In genomic region chr4:40627540-40627939, GRCh38 we compare ENCODE assay signal across 14 cellular contexts. TPM values are rescaled to one million over a fixed set of nuclear protein-coding genes. Genes with fewer than 3 reads are reported as not detected.
DNase-seq lines count a peak whose midpoint lies in the region; FAIRE-seq and TF ChIP-seq lines count a peak whose summit lies in the region.
"Had no signal": no experiment of that assay in that cellular context is flagged by ENCODE, and none has a peak within 500 bp of the region (broad histone marks: within the 10 kb centered on the region; RNA-seq: fewer than 3 reads in every experiment).

No MANE protein-coding gene starts in this region.

- H3K27me3 Mint-ChIP-seq in activated CD4-positive, alpha-beta T cell treated with anti-CD3 and anti-CD28 coated beads, Interleukin-2, amount 10 ng/mL, durations not matched to agents 24 days and 14 days: peaks cover 20% of the 10 kb centered on the region
- peaks cover 2% of the 10 kb centered on the region for H3K27me3 Mint-ChIP-seq in activated T-helper 1 cell treated with anti-CD3 and anti-CD28 coated beads, Interleukin-12 subunit alpha, Interleukin-12 subunit beta, Interleukin-2, Interleukin-4 antibody, amounts not matched to agents 30 ng/mL and 10 ng/mL and 1 ng/mL, durations not matched to agents 14 hours and 24 hours and 36 hours (ENCODE audit: insufficient read depth)

- TF ChIP-seq CTCF in kidney (IDR thresholded peaks at IDR 0.05; ENCODE audit: borderline replicate concordance, extremely low read depth, insufficient read depth) (no peak), thyroid gland (IDR thresholded peaks at IDR 0.05) (no peak), vagina (IDR thresholded peaks at IDR 0.05) (no peak), testis (IDR thresholded peaks at IDR 0.05) (no peak)

- peaks cover 7% of the 10 kb centered on the region for H3K36me3 Mint-ChIP-seq in activated CD4-positive, alpha-beta T cell treated with anti-CD3 and anti-CD28 coated beads, Interleukin-2, amount 10 ng/mL, durations not matched to agents 24 days and 14 days (ENCODE audit: low read depth)
- H3K36me3 Mint-ChIP-seq in activated T-helper 1 cell treated with anti-CD3 and anti-CD28 coated beads, Interleukin-12 subunit alpha, Interleukin-12 subunit beta, Interleukin-2, Interleukin-4 antibody, amounts not matched to agents 30 ng/mL and 10 ng/mL and 1 ng/mL, durations not matched to agents 14 hours and 24 hours and 36 hours (ENCODE audit: low read depth): peaks cover 9% of the 10 kb centered on the region

- H3K4me3 Mint-ChIP-seq in activated CD4-positive, alpha-beta T cell treated with anti-CD3 and anti-CD28 coated beads, Interleukin-2, amount 10 ng/mL, durations not matched to agents 24 days and 14 days: peak overlapping the region; percentile 71
- peak overlapping the region; percentile 74 for H3K4me3 Mint-ChIP-seq in activated T-helper 1 cell treated with anti-CD3 and anti-CD28 coated beads, Interleukin-12 subunit alpha, Interleukin-12 subunit beta, Interleukin-2, Interleukin-4 antibody, amounts not matched to agents 30 ng/mL and 10 ng/mL and 1 ng/mL, durations not matched to agents 14 hours and 24 hours and 36 hours

- DNase-seq in activated CD4-positive, alpha-beta T cell treated with anti-CD3 and anti-CD28 coated beads, Interleukin-2, amount 10 ng/mL, durations not matched to agents 24 days and 14 days: no peak
- DNase-seq in activated CD4-positive, alpha-beta T cell treated with anti-CD3 and anti-CD28 coated beads for 1 hour: no peak
- DNase-seq in activated T-helper 1 cell treated with anti-CD3 and anti-CD28 coated beads, Interleukin-12 subunit alpha, Interleukin-12 subunit beta, Interleukin-2, Interleukin-4 antibody, amounts not matched to agents 30 ng/mL and 10 ng/mL and 1 ng/mL, durations not matched to agents 14 hours and 24 hours and 36 hours (ENCODE audit: low spot score): no peak
- no peak for DNase-seq in kidney
- no peak for DNase-seq in thyroid gland
- DNase-seq in stimulated activated CD4-positive, alpha-beta T cell treated with anti-CD3 and anti-CD28 coated beads, Interleukin-2, amount 100 ng/mL, for 24 hours: no peak
- DNase-seq in vagina (ENCODE audit: extremely low spot score in 2 of 2): no peak
- DNase-seq in testis: no peak
- DNase-seq: activated CD8-positive, alpha-beta memory T cell treated with anti-CD3 and anti-CD28 coated beads, Interleukin-2, amount 50 U/mL, for 4 hours; erythroblast; left ventricle myocardium superior; MG63; WERI-Rb-1 had no signal

- H3K4me1 ChIP-seq in kidney (ENCODE audit: control insufficient read depth in 1 of 2, insufficient read depth in 1 of 2, low read depth in 1 of 2, low read length in 2 of 2) (peaks cover 4 to 18% of the 10 kb centered on the region in 2 donors), thyroid gland (peaks cover 20 to 27% of the 10 kb centered on the region in 2 donors), vagina (peaks cover 4% of the 10 kb centered on the region), testis (peaks cover 11% of the 10 kb centered on the region)

- peak overlapping the region in 1 of 2 donors; percentile 84 for H3K9ac ChIP-seq in kidney (ENCODE audit: low read length in 2 of 2)

- no peak for FAIRE-seq in kidney (lab: Jason Lieb, UNC)

- 33 to 41% methylated on average over 1 of the region's 1 CpG for WGBS in thyroid gland, 2 donors
- 66 to 77% methylated on average over 1 of the region's 1 CpG for WGBS in testis, 2 donors

- H3K4me3 ChIP-seq in kidney (ENCODE audit: low read length in 2 of 2) (peak overlapping the region; percentile 69 to 84), thyroid gland (replicated peaks in 1 of 3) (peak overlapping the region; percentile 21 to 83 (median 63)), vagina (peak overlapping the region in 1 of 2 donors; percentile 62), testis (peak overlapping the region in 1 of 2 donors; percentile 76)
- H3K4me3 ChIP-seq: MG63 had no signal

- no peaks in the 10 kb centered on the region for H3K36me3 ChIP-seq in kidney (ENCODE audit: control insufficient read depth in 1 of 2, insufficient read depth in 2 of 2, low read length in 2 of 2)
- no peaks in the 10 kb centered on the region for H3K36me3 ChIP-seq in thyroid gland
- H3K36me3 ChIP-seq in vagina: no peaks in the 10 kb centered on the region
- H3K36me3 ChIP-seq in testis (ENCODE audit: low read depth, missing control alignments): no peaks in the 10 kb centered on the region
- H3K36me3 ChIP-seq: MG63, WERI-Rb-1 had no signal

- H3K9me3 ChIP-seq in kidney (ENCODE audit: control insufficient read depth in 1 of 2, low read length in 2 of 2): no peaks in the 10 kb centered on the region
- no peaks in the 10 kb centered on the region for H3K9me3 ChIP-seq in thyroid gland
- H3K9me3 ChIP-seq in vagina: no peaks in the 10 kb centered on the region
- no peaks in the 10 kb centered on the region for H3K9me3 ChIP-seq in testis
- H3K9me3 ChIP-seq: MG63 had no signal

- H3K27ac Mint-ChIP-seq in activated CD4-positive, alpha-beta T cell treated with anti-CD3 and anti-CD28 coated beads, Interleukin-2, amount 10 ng/mL, durations not matched to agents 24 days and 14 days: peak overlapping the region; percentile 17
- peak overlapping the region; percentile 50 for H3K27ac Mint-ChIP-seq in activated T-helper 1 cell treated with anti-CD3 and anti-CD28 coated beads, Interleukin-12 subunit alpha, Interleukin-12 subunit beta, Interleukin-2, Interleukin-4 antibody, amounts not matched to agents 30 ng/mL and 10 ng/mL and 1 ng/mL, durations not matched to agents 14 hours and 24 hours and 36 hours
- H3K27ac Mint-ChIP-seq: activated naive CD4-positive, alpha-beta T cell treated with anti-CD3 and anti-CD28 coated beads, Interleukin-2, amount 50 U/mL, for 72 hours had no signal

- peaks cover 44% of the 10 kb centered on the region for H3K4me1 Mint-ChIP-seq in activated CD4-positive, alpha-beta T cell treated with anti-CD3 and anti-CD28 coated beads, Interleukin-2, amount 10 ng/mL, durations not matched to agents 24 days and 14 days
- H3K4me1 Mint-ChIP-seq in activated T-helper 1 cell treated with anti-CD3 and anti-CD28 coated beads, Interleukin-12 subunit alpha, Interleukin-12 subunit beta, Interleukin-2, Interleukin-4 antibody, amounts not matched to agents 30 ng/mL and 10 ng/mL and 1 ng/mL, durations not matched to agents 14 hours and 24 hours and 36 hours (ENCODE audit: low read depth): peaks cover 51% of the 10 kb centered on the region

- TF ChIP-seq POLR2A in thyroid gland (IDR thresholded peaks at IDR 0.05): no peak
- no peak for TF ChIP-seq POLR2A in vagina (IDR thresholded peaks at IDR 0.05)
- no peak for TF ChIP-seq POLR2A in testis (IDR thresholded peaks at IDR 0.05)

- H3K9me3 Mint-ChIP-seq in activated CD4-positive, alpha-beta T cell treated with anti-CD3 and anti-CD28 coated beads, Interleukin-2, amount 10 ng/mL, durations not matched to agents 24 days and 14 days: no peaks in the 10 kb centered on the region
- no peaks in the 10 kb centered on the region for H3K9me3 Mint-ChIP-seq in activated T-helper 1 cell treated with anti-CD3 and anti-CD28 coated beads, Interleukin-12 subunit alpha, Interleukin-12 subunit beta, Interleukin-2, Interleukin-4 antibody, amounts not matched to agents 30 ng/mL and 10 ng/mL and 1 ng/mL, durations not matched to agents 14 hours and 24 hours and 36 hours
- H3K9me3 Mint-ChIP-seq: activated naive CD4-positive, alpha-beta T cell treated with anti-CD3 and anti-CD28 coated beads, Interleukin-2, amount 50 U/mL, for 72 hours had no signal

- H3K27ac ChIP-seq in kidney (ENCODE audit: low read depth in 2 of 2, low read length in 2 of 2) (peak overlapping the region in 1 of 2 donors; percentile 26), thyroid gland (peak overlapping the region; percentile 95 to 97 (median 97)), vagina (no peak overlapping the region), testis (peak overlapping the region in 1 of 2 donors; percentile 62)
- H3K27ac ChIP-seq: WERI-Rb-1 had no signal

- no peaks in the 10 kb centered on the region for H3K27me3 ChIP-seq in thyroid gland
- no peaks in the 10 kb centered on the region for H3K27me3 ChIP-seq in vagina
- H3K27me3 ChIP-seq in testis: no peaks in the 10 kb centered on the region
- H3K27me3 ChIP-seq: MG63 had no signal

- intact Hi-C loops in activated CD4-positive, alpha-beta T cell treated with anti-CD3 and anti-CD28 coated beads, Interleukin-2, amount 10 ng/mL, durations not matched to agents 24 days and 14 days (cut with micrococcal nuclease): loop anchor here (5.0 kb wide), 2 partner anchors 45 to 75 kb away; no protein-coding TSS in a partner anchor
- intact Hi-C loops in activated T-helper 1 cell treated with anti-CD3 and anti-CD28 coated beads, Interleukin-12 subunit alpha, Interleukin-12 subunit beta, Interleukin-2, Interleukin-4 antibody, amounts not matched to agents 30 ng/mL and 10 ng/mL and 1 ng/mL, durations not matched to agents 14 hours and 24 hours and 36 hours (cut with micrococcal nuclease): loop anchor here (2.0 to 10.0 kb wide), 7 partner anchors 77 to 570 kb away; partner anchors contain the start of gene N4BP2
- intact Hi-C loops in kidney (cut with DNase I): no loop called here
- intact Hi-C loops in thyroid gland (cut with DNase I): loop anchor here (10.0 kb wide), 1 partner anchor 63 kb away; no protein-coding TSS in a partner anchor
- intact Hi-C loops in vagina (cut with DNase I): no loop called here
- intact Hi-C loops in testis (cut with DNase I; ENCODE audit: low total_unique reads): no loop called here

RNA-seq across cellular contexts. Expression of gene RBM47, which starts 2.1 kb away (rescaled TPM):
- 10.7 and 13.0 TPM in 2 replicates for total RNA-seq in activated CD4-positive, alpha-beta T cell treated with anti-CD3 and anti-CD28 coated beads, Interleukin-2, amount 10 ng/mL, durations not matched to agents 24 days and 14 days
- total RNA-seq in activated T-helper 1 cell treated with anti-CD3 and anti-CD28 coated beads, Interleukin-12 subunit alpha, Interleukin-12 subunit beta, Interleukin-2, Interleukin-4 antibody, amounts not matched to agents 30 ng/mL and 10 ng/mL and 1 ng/mL, durations not matched to agents 14 hours and 24 hours and 36 hours: 20.3 and 21.4 TPM in 2 replicates
- 124 TPM for total RNA-seq in kidney
- 61.5 TPM for polyA plus RNA-seq in kidney (ENCODE audit: insufficient read depth, low read depth, low replicate concordance)
- 100 to 1,000 TPM; 200 to 369 (median 323) TPM for total RNA-seq in thyroid gland
- total RNA-seq in vagina: 61.1 TPM
- total RNA-seq in testis: 10 to 100 TPM; 51.7 to 95.1 TPM
- 17.8 TPM for polyA plus RNA-seq in testis (ENCODE audit: insufficient read depth, low read depth, low replicate concordance)

Comparison
In these comparisons a context has a peak if more than half of its experiments do, and no peak if none do; other contexts are left out.
1. intact Hi-C loops: an anchor here in activated CD4-positive, alpha-beta T cell treated with anti-CD3 and anti-CD28 coated beads, Interleukin-2, amount 10 ng/mL, durations not matched to agents 24 days and 14 days (5.0 kb wide), activated T-helper 1 cell treated with anti-CD3 and anti-CD28 coated beads, Interleukin-12 subunit alpha, Interleukin-12 subunit beta, Interleukin-2, Interleukin-4 antibody, amounts not matched to agents 30 ng/mL and 10 ng/mL and 1 ng/mL, durations not matched to agents 14 hours and 24 hours and 36 hours (2.0 to 10.0 kb wide) and thyroid gland (10.0 kb wide); none called in kidney, vagina and testis.